Comparison of ENCODE assay signal across 8 cellular contexts in genomic region chr1:24641646-24642151, GRCh38. TPM values are rescaled to one million over a fixed set of nuclear protein-coding genes. Genes with fewer than 3 reads are reported as not detected.
DNase-seq lines count a peak whose midpoint lies in the region; ATAC-seq and TF ChIP-seq lines count a peak whose summit lies in the region.

No MANE protein-coding gene starts in this region.

- H3K9me3 ChIP-seq in psoas muscle, result no peaks in the 10 kb centered on the region

- H3K27me3 ChIP-seq in psoas muscle (ENCODE audit: insufficient read depth in 3 of 3, low read length in 2 of 3), result no peaks in the 10 kb centered on the region

- H3K4me1 ChIP-seq in psoas muscle, result peaks cover 20% of the 10 kb centered on the region

- peak overlapping the region; percentile 86 for H3K4me3 ChIP-seq in psoas muscle

- peak overlapping the region; percentile 99 for H3K27ac ChIP-seq in psoas muscle

- no peak for TF ChIP-seq CTCF in psoas muscle (IDR thresholded peaks at IDR 0.05)

- peaks cover 3 to 11% of the 10 kb centered on the region in 2 donors for H3K36me3 ChIP-seq in psoas muscle (ENCODE audit: insufficient read depth in 1 of 2, low read depth in 1 of 2)

- ATAC-seq in left ventricle myocardium superior, result no peak
- no peak for ATAC-seq in psoas muscle
- no peak for ATAC-seq in GM18861 (IDR thresholded peaks at IDR 0.05; ENCODE audit: unreplicated experiment)
- no peak for ATAC-seq in GM18519 (IDR thresholded peaks at IDR 0.05; ENCODE audit: low FRiP score, unreplicated experiment)

- WGBS in psoas muscle, 3 donors, result 21 to 29% (median 25%) methylated on average over 24 of the region's 24 CpGs

- DNase-seq in EH (ENCODE audit: low read depth) (peak; percentile 42), NCI-H69 (lab: John Stamatoyannopoulos, UW) (peak; percentile 8), left ventricle myocardium superior (peak; percentile 49), psoas muscle (peak; percentile 56 to 67), NCI-H510A (lab: John Stamatoyannopoulos, UW) (no peak)
- DNase-seq in activated naive CD4-positive, alpha-beta T cell treated with anti-CD3 and anti-CD28 coated beads, Interleukin-2, amount 50 U/mL, for 16 hours, result peak; percentile 20

- intact Hi-C loops in left ventricle myocardium superior (cut with micrococcal nuclease) (no loop called here), psoas muscle (cut with DNase I) (loop anchor here in 1 of 2 donors (5.0 kb wide), 1 partner anchor 591 kb away; the partner anchor contains the start of gene SYF2)

RNA-seq across cellular contexts. Expression of gene SRRM1, which starts 1.4 kb away (rescaled TPM):
- 65.5 TPM for total RNA-seq in left ventricle myocardium superior
- total RNA-seq in psoas muscle, result 10 to 100 TPM; 63.0 to 78.4 (median 69.2) TPM
- polyA plus RNA-seq in psoas muscle, result 10 to 100 TPM; 31.2 to 40.5 (median 33.5) TPM
